In the genomic region with DNA sequence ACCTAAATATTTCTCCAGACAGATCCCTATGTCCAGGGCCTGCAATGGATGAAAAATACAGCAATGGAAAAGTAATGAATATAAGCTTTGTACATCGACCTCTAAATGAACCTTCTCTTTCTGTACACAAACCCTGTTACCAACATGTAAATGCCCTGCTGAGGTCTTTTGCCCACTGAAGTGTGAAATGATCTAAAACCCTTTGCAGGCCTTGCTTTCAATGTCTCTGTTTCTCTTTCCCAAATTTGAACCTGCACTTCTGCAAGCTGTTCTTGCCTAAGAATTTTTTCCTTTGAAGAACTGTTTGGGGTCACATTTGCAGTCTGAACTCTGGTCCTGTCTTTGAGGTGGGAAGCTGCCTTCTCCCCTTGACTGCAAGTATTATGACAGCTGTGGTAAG, we compare ENCODE assay signal across 13 cellular contexts.
DNase-seq lines count a peak whose midpoint lies in the region; ATAC-seq and TF ChIP-seq lines count a peak whose summit lies in the region.
"Had no signal": no experiment of that assay in that cellular context is flagged by ENCODE, and none has a peak within 500 bp of the region (broad histone marks: within the 10 kb centered on the region; RNA-seq: fewer than 3 reads in every experiment).

No MANE protein-coding gene starts in this region.

- no peak overlapping the region for H3K9ac ChIP-seq in mesendoderm (ENCODE audit: low read length)
- H3K9ac ChIP-seq: BLaER1 treated with 17β-estradiol and CSF1 and Interleukin-3, amounts not matched to agents 10 nM and 100 nM had no signal

- H3K79me2 ChIP-seq in GM23338 (replicated peaks; ENCODE audit: insufficient read depth) (no peaks in the 10 kb centered on the region), mesendoderm (ENCODE audit: control insufficient read depth, insufficient read depth, low read length) (no peaks in the 10 kb centered on the region)

- H3K4me1 ChIP-seq in GM23338 (ENCODE audit: insufficient read depth) (peaks cover 40% of the 10 kb centered on the region), mesendoderm (ENCODE audit: control insufficient read depth, low read depth, low read length) (no peaks in the 10 kb centered on the region)

- no peak overlapping the region for H4K8ac ChIP-seq in mesendoderm (ENCODE audit: low read depth, low read length)

- H3K27ac Mint-ChIP-seq in GM23338 = no peak overlapping the region
- H3K27ac Mint-ChIP-seq: CD4-positive, CD25-positive, alpha-beta regulatory T cell; HFFc6 had no signal

- no peak overlapping the region for H4K5ac ChIP-seq in mesendoderm (ENCODE audit: low read length)

- no peak overlapping the region for H2AFZ ChIP-seq in GM23338

- H3K23ac ChIP-seq in mesendoderm (ENCODE audit: low read length) = no peak overlapping the region

- no peaks in the 10 kb centered on the region for H3K79me1 ChIP-seq in mesendoderm (ENCODE audit: low read length)

- H3K9me2 ChIP-seq in GM23338 (ENCODE audit: insufficient read depth) = no peaks in the 10 kb centered on the region

- H3K4me3 ChIP-seq in GM23338 = no peak overlapping the region
- H3K4me3 ChIP-seq in mesendoderm (ENCODE audit: low read length) = no peak overlapping the region
- H3K4me3 ChIP-seq in retinal pigment epithelial cell (ENCODE audit: low read length) = no peak overlapping the region
- H3K4me3 ChIP-seq: BLaER1 treated with 17β-estradiol and CSF1 and Interleukin-3, amounts not matched to agents 10 nM and 100 nM had no signal

- H3K27me3 ChIP-seq in GM23338 (ENCODE audit: insufficient read depth) = no peaks in the 10 kb centered on the region
- H3K27me3 ChIP-seq in mesendoderm (ENCODE audit: insufficient read depth, low read length, poor library complexity) = no peaks in the 10 kb centered on the region
- H3K27me3 ChIP-seq: BLaER1 treated with 17β-estradiol and CSF1 and Interleukin-3, amounts not matched to agents 10 nM and 100 nM had no signal

- DNase-seq in GM23338 (ENCODE audit: low spot score) (no peak), NCI-H69 (lab: John Stamatoyannopoulos, UW) (peak; percentile 55), mesendoderm (no peak), retinal pigment epithelial cell (ENCODE audit: low read depth) (no peak)
- DNase-seq: 8988T, GF-D8, HCEC 1CT had no signal

- no peak overlapping the region for H3K56ac ChIP-seq in mesendoderm (ENCODE audit: low read length)

- H2AK5ac ChIP-seq in mesendoderm (ENCODE audit: low read length) = no peak overlapping the region

- no peak overlapping the region for H2BK5ac ChIP-seq in mesendoderm (ENCODE audit: low read length)

- H3K4me3 Mint-ChIP-seq in GM23338 = no peak overlapping the region
- H3K4me3 Mint-ChIP-seq: CD4-positive, CD25-positive, alpha-beta regulatory T cell; HFFc6 had no signal

- H4K20me1 ChIP-seq in GM23338 (replicated peaks; ENCODE audit: insufficient read depth) = no peaks in the 10 kb centered on the region
- H4K20me1 ChIP-seq: BLaER1 treated with 17β-estradiol and CSF1 and Interleukin-3, amounts not matched to agents 10 nM and 100 nM had no signal

- ATAC-seq in GM23338 (no peak), HG03097 (IDR thresholded peaks at IDR 0.05; ENCODE audit: low FRiP score, unreplicated experiment) (no peak), HG03135 (IDR thresholded peaks at IDR 0.05; ENCODE audit: unreplicated experiment) (no peak), GM19455 (IDR thresholded peaks at IDR 0.05; ENCODE audit: unreplicated experiment) (no peak)

- H2BK15ac ChIP-seq in mesendoderm (replicated peaks; ENCODE audit: low read depth) = no peak overlapping the region

- no peak overlapping the region for H3K4ac ChIP-seq in mesendoderm (ENCODE audit: low read depth, low read length)

- no peaks in the 10 kb centered on the region for H3F3A ChIP-seq in GM23338 (replicated peaks; ENCODE audit: low read depth)

- peak overlapping the region; percentile 11; the same call in 1 of the 2 replicates for H3K4me2 ChIP-seq in GM23338
- no peak overlapping the region for H3K4me2 ChIP-seq in mesendoderm (ENCODE audit: low read length)
- H3K4me2 ChIP-seq: BLaER1 treated with 17β-estradiol and CSF1 and Interleukin-3, amounts not matched to agents 10 nM and 100 nM had no signal

- H3K36me3 Mint-ChIP-seq in GM23338 (ENCODE audit: low read depth) = no peaks in the 10 kb centered on the region
- H3K36me3 Mint-ChIP-seq: CD4-positive, CD25-positive, alpha-beta regulatory T cell had no signal

- H3K4me1 Mint-ChIP-seq in GM23338 = peaks cover 35% of the 10 kb centered on the region
- H3K4me1 Mint-ChIP-seq: CD4-positive, CD25-positive, alpha-beta regulatory T cell had no signal

- no CpG with 5 or more reads among the region's 1 CpG for WGBS in mesendoderm (ENCODE audit: extremely low coverage, insufficient coverage, low lambda C conversion rate)

- H3K9me3 Mint-ChIP-seq in GM23338 = no peaks in the 10 kb centered on the region
- H3K9me3 Mint-ChIP-seq: HFFc6 had no signal

- no peak for TF ChIP-seq CTCF in GM23338 (conservative IDR thresholded peaks at IDR 0.05; ENCODE audit: low read depth in 2 of 2)
- peak; percentile 0 for TF ChIP-seq CTCF in retinal pigment epithelial cell (conservative IDR thresholded peaks at IDR 0.05; ENCODE audit: low read depth, low read length)

- H3K27ac ChIP-seq in GM23338 (ENCODE audit: low read depth) (no peak overlapping the region), mesendoderm (ENCODE audit: low read depth, low read length) (no peak overlapping the region)
- H3K27ac ChIP-seq: BLaER1 treated with 17β-estradiol and CSF1 and Interleukin-3, amounts not matched to agents 10 nM and 100 nM had no signal

- peak overlapping the region; percentile 28 for H3K18ac ChIP-seq in mesendoderm (ENCODE audit: low read length)

- no peak overlapping the region for H2BK120ac ChIP-seq in mesendoderm (ENCODE audit: low read depth, low read length)

- H3K27me3 Mint-ChIP-seq in GM23338 (ENCODE audit: insufficient read depth, low read depth, poor library complexity) = peaks cover 2% of the 10 kb centered on the region
- H3K27me3 Mint-ChIP-seq: CD4-positive, CD25-positive, alpha-beta regulatory T cell had no signal

- H3K36me3 ChIP-seq in GM23338 (ENCODE audit: insufficient read depth) (no peaks in the 10 kb centered on the region), mesendoderm (ENCODE audit: control insufficient read depth, insufficient read depth, low read length) (no peaks in the 10 kb centered on the region)
- H3K36me3 ChIP-seq: BLaER1 treated with 17β-estradiol and CSF1 and Interleukin-3, amounts not matched to agents 10 nM and 100 nM had no signal

TF ChIP-seq in GM23338, 12 proteins besides CTCF, POLR2A, EP300 and RAD21 (continues in another document):
- TF ChIP-seq ZNF114 (CRISPR knock-in tag; IDR thresholded peaks at IDR 0.05) (no peak), STAT1 (IDR thresholded peaks at IDR 0.05; ENCODE audit: unreplicated experiment) (no peak), EZH2phosphoT487 (IDR thresholded peaks at IDR 0.05; ENCODE audit: unreplicated experiment) (no peak), REST (IDR thresholded peaks at IDR 0.05; ENCODE audit: unreplicated experiment) (no peak), EZH2 (IDR thresholded peaks at IDR 0.05; ENCODE audit: low read depth, unreplicated experiment) (no peak), JUNB (IDR thresholded peaks at IDR 0.05; ENCODE audit: unreplicated experiment) (no peak), CREB1 (CRISPR knock-in tag; IDR thresholded peaks at IDR 0.05; ENCODE audit: low read depth) (no peak), POLR2AphosphoS5 (IDR thresholded peaks at IDR 0.05; ENCODE audit: low read depth) (no peak)
